ENCODE assay signal across 9 cellular contexts in the genomic region with DNA sequence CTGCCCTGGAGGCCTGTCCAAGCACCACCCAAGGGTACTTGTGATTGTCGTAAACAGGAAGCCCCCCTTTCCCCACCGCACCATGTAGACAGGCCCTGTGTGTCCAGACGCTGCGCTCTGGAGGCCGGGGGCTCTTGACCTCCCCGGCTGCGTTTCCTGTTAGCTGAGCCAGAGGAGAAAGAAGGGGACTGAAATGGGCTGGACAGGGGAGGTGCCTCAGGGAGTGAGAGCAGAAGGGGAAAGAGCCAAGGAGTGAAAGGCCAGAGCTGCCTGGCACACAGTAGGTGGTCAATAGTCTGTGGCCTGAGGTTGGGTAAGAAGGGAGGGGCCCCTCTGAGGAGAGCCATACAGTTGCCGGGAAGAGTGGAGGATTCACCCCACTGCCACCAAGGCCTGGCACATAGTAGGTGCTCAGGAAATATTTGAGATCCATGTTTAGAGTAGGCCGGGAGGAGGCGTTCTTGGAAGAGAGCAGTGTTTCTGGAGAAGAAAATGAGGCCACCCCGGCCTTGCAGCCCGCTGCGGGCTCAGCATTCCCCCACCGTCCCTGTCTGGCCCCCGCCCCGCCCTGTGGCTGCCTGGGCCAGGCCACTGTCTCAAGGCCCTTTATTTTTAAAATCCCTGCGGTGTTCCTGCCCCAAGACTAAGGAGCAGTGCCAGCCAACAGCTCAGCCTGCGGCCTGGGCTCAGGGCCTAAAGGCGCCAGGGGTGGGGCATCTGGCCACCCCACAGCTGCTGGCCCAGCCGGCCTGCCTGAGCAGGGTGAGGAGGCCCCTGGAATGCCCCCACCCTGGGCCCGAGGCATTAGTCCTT. TPM values are rescaled to one million over a fixed set of nuclear protein-coding genes. Genes with fewer than 3 reads are reported as not detected.
DNase-seq lines count a peak whose midpoint lies in the region; ATAC-seq and TF ChIP-seq lines count a peak whose summit lies in the region.
"Had no signal": no experiment of that assay in that cellular context is flagged by ENCODE, and none has a peak within 500 bp of the region (broad histone marks: within the 10 kb centered on the region; RNA-seq: fewer than 3 reads in every experiment).

No MANE protein-coding gene starts in this region.

- H2BK15ac ChIP-seq in mesendoderm (replicated peaks; ENCODE audit: low read depth), result peak overlapping the region; percentile 12

- peak; percentile 78 for DNase-seq in NCI-H226
- no peak for DNase-seq in epithelial cell of prostate (ENCODE audit: low read depth, low spot score)
- DNase-seq in mesendoderm, result peak; percentile 92
- peak; percentile 70 to 75 for DNase-seq in thyroid gland
- DNase-seq in activated CD4-positive, CD25-positive, alpha-beta regulatory T cell treated with anti-CD3 and anti-CD28 coated beads, Interleukin-2, amount 50 U/mL, for 72 hours, result no peak
- DNase-seq in NCI-H526 treated with DMSO at 0.1 percent for 48 hours (lab: John Stamatoyannopoulos, UW), result no peak

- no peak overlapping the region for H2AK5ac ChIP-seq in mesendoderm (ENCODE audit: low read length)

- intact Hi-C loops in thyroid gland (cut with DNase I), result loop anchor here (10.0 kb wide), 1 partner anchor 48 kb away; no protein-coding TSS in a partner anchor

- peak overlapping the region; percentile 94 for H3K18ac ChIP-seq in mesendoderm (ENCODE audit: low read length)

- H3K27ac ChIP-seq in epithelial cell of prostate (peak overlapping the region; percentile 93), mesendoderm (ENCODE audit: low read depth, low read length) (peak overlapping the region; percentile 74), thyroid gland (peak overlapping the region; percentile 85 to 94 (median 92))
- H3K27ac ChIP-seq: SK-N-MC had no signal

- H2BK5ac ChIP-seq in mesendoderm (ENCODE audit: low read length), result peak overlapping the region; percentile 69

- no peaks in the 10 kb centered on the region for H3K79me1 ChIP-seq in mesendoderm (ENCODE audit: low read length)

- no CpG with 5 or more reads among the region's 21 CpGs for WGBS in mesendoderm (ENCODE audit: extremely low coverage, insufficient coverage, low lambda C conversion rate)
- 38 to 43% methylated on average over 18 to 20 of the region's 21 CpGs for WGBS in thyroid gland, 2 donors

- no peak overlapping the region for H3K23ac ChIP-seq in mesendoderm (ENCODE audit: low read length)

- peak overlapping the region; percentile 95 for H3K56ac ChIP-seq in mesendoderm (ENCODE audit: low read length)

- H3K4ac ChIP-seq in mesendoderm (ENCODE audit: low read depth, low read length), result peak overlapping the region; percentile 72

- peak overlapping the region; percentile 61 for H3K9ac ChIP-seq in mesendoderm (ENCODE audit: low read length)

- H3K27me3 ChIP-seq in mesendoderm (ENCODE audit: insufficient read depth, low read length, poor library complexity), result no peaks in the 10 kb centered on the region
- no peaks in the 10 kb centered on the region for H3K27me3 ChIP-seq in thyroid gland

- H3K4me2 ChIP-seq in mesendoderm (ENCODE audit: low read length), result no peak overlapping the region

- no peaks in the 10 kb centered on the region for H3K9me3 ChIP-seq in thyroid gland

- H3K36me3 ChIP-seq in mesendoderm (ENCODE audit: control insufficient read depth, insufficient read depth, low read length) (no peaks in the 10 kb centered on the region), thyroid gland (no peaks in the 10 kb centered on the region)

- no peak overlapping the region for H3K4me3 ChIP-seq in mesendoderm (ENCODE audit: low read length)
- no peak overlapping the region for H3K4me3 ChIP-seq in thyroid gland (replicated peaks in 1 of 3)

- H4K8ac ChIP-seq in mesendoderm (ENCODE audit: low read depth, low read length), result no peak overlapping the region

- no peak overlapping the region for H4K5ac ChIP-seq in mesendoderm (ENCODE audit: low read length)

- TF ChIP-seq CTCF in thyroid gland (IDR thresholded peaks at IDR 0.05), result no peak

- H3K79me2 ChIP-seq in mesendoderm (ENCODE audit: control insufficient read depth, insufficient read depth, low read length), result no peaks in the 10 kb centered on the region

- peak overlapping the region; percentile 63 for H2BK120ac ChIP-seq in mesendoderm (ENCODE audit: low read depth, low read length)

- ATAC-seq in GM21528 (IDR thresholded peaks at IDR 0.05; ENCODE audit: low FRiP score, unreplicated experiment) (no peak), GM18907 (IDR thresholded peaks at IDR 0.05; ENCODE audit: unreplicated experiment) (no peak)

- TF ChIP-seq POLR2A in thyroid gland (IDR thresholded peaks at IDR 0.05), result no peak

- H3K4me1 ChIP-seq in mesendoderm (ENCODE audit: control insufficient read depth, low read depth, low read length) (peaks cover 14% of the 10 kb centered on the region), thyroid gland (peaks cover 34 to 52% of the 10 kb centered on the region in 2 donors)

RNA-seq across cellular contexts. Expression of a gene that starts 13.6 kb away (rescaled TPM):
- 70.7 TPM for polyA plus RNA-seq in mesendoderm (2013, experiment 1 of 2)
- polyA plus RNA-seq in mesendoderm (2013, experiment 2 of 2), result 66.2 TPM
- 10 to 100 TPM; 15.7 to 23.3 (median 18.3) TPM for total RNA-seq in thyroid gland

RNA-seq across cellular contexts. Expression of a gene that starts 27.4 kb away (rescaled TPM):
- polyA plus RNA-seq in mesendoderm (2013, experiment 1 of 2), result 5.6 TPM
- polyA plus RNA-seq in mesendoderm (2013, experiment 2 of 2), result 5.8 TPM
- total RNA-seq in thyroid gland, result 10 to 100 TPM in 3 of 4 donors, 1 to 10 TPM in 1; 6.5 to 17.3 (median 11.0) TPM

RNA-seq across cellular contexts. Expression of a gene that starts 33.2 kb away (rescaled TPM):
- polyA plus RNA-seq in mesendoderm (2013, experiment 1 of 2), result not detected
- polyA plus RNA-seq in mesendoderm (2013, experiment 2 of 2), result not detected
- not detected for total RNA-seq in thyroid gland

Comparison
In these comparisons a context has a peak if more than half of its experiments do, and no peak if none do; other contexts are left out.
1. DNase-seq: peak in NCI-H226 (single experiment), mesendoderm (single experiment) and thyroid gland (2 of 2); none in epithelial cell of prostate (single experiment), activated CD4-positive, CD25-positive, alpha-beta regulatory T cell treated with anti-CD3 and anti-CD28 coated beads, Interleukin-2, amount 50 U/mL, for 72 hours (single experiment) and NCI-H526 treated with DMSO at 0.1 percent for 48 hours (single experiment).
2. Peak in every context shown above with its lines, with median percentiles within 50 percentile points of each other: H3K27ac ChIP-seq.